Comparison of ENCODE assay signal across 9 cellular contexts in genomic region chr2:104938226-104938941, GRCh38.
A peak's percentile ranks its signal among the peaks of the same experiment; 100 is the strongest.
DNase-seq lines count a peak whose midpoint lies in the region; ATAC-seq and TF ChIP-seq lines count a peak whose summit lies in the region.
"Had no signal": no experiment of that assay in that cellular context is flagged by ENCODE, and none has a peak within 500 bp of the region (broad histone marks: within the 10 kb centered on the region; RNA-seq: fewer than 3 reads in every experiment).

No MANE protein-coding gene starts in this region.

- H3K4me3 ChIP-seq in A673 (ENCODE audit: low read depth, low read length, poor library complexity, severe bottlenecking), result no peak overlapping the region

- H3K27ac ChIP-seq in A673 (ENCODE audit: low read depth, low read length, poor library complexity, severe bottlenecking) (no peak overlapping the region), VCaP (peak overlapping the region; percentile 84; the same call in 1 of the 2 replicates)
- H3K27ac ChIP-seq: C4-2B had no signal

- CTCF ChIA-PET in A673 (lab: Charles Lee), result no interaction called here

- intact Hi-C loops in A673 (cut with micrococcal nuclease; ENCODE audit: unreplicated experiment), result loop anchor here (10.0 kb wide), 1 partner anchor 296 kb away; no protein-coding TSS in a partner anchor

- no peaks in the 10 kb centered on the region for H3K36me3 ChIP-seq in A673 (ENCODE audit: insufficient read depth, low read length, poor library complexity, severe bottlenecking)

- H3K27me3 ChIP-seq in A673 (replicated peaks; ENCODE audit: insufficient read depth, low read depth, low read length, poor library complexity), result no peaks in the 10 kb centered on the region

- TF ChIP-seq CTCF in A673 (conservative IDR thresholded peaks at IDR 0.05; ENCODE audit: low read depth, low read length), result no peak
- no peak for TF ChIP-seq CTCF in VCaP (conservative IDR thresholded peaks at IDR 0.05)

- POLR2A ChIA-PET in A673 (lab: Charles Lee; ENCODE audit: low non-redundant PET), result no interaction called here

- DNase-seq in A673 (ENCODE audit: low spot score) (peak; percentile 8), C1 segment of cervical spinal cord (lab: John Stamatoyannopoulos, UW) (no peak), ureter (ENCODE audit: low spot score) (no peak), CD1c-positive myeloid dendritic cell (ENCODE audit: extremely low spot score) (no peak), NCI-H226 (no peak)

- ATAC-seq in GM18873 (IDR thresholded peaks at IDR 0.05; ENCODE audit: low FRiP score, unreplicated experiment) (peak; percentile 86), HG02852 (IDR thresholded peaks at IDR 0.05; ENCODE audit: unreplicated experiment) (peak; percentile 94)

- H3K4me1 ChIP-seq in A673 (ENCODE audit: insufficient read depth, low read length, poor library complexity, severe bottlenecking), result peaks cover 19% of the 10 kb centered on the region

- no peaks in the 10 kb centered on the region for H3K9me3 ChIP-seq in A673 (ENCODE audit: low read depth, low read length, poor library complexity, severe bottlenecking)

- BruUV-seq in A673 (replicated peaks; lab: Mats Ljungman, UMichigan), result no TSS peak
